In the genomic region with DNA sequence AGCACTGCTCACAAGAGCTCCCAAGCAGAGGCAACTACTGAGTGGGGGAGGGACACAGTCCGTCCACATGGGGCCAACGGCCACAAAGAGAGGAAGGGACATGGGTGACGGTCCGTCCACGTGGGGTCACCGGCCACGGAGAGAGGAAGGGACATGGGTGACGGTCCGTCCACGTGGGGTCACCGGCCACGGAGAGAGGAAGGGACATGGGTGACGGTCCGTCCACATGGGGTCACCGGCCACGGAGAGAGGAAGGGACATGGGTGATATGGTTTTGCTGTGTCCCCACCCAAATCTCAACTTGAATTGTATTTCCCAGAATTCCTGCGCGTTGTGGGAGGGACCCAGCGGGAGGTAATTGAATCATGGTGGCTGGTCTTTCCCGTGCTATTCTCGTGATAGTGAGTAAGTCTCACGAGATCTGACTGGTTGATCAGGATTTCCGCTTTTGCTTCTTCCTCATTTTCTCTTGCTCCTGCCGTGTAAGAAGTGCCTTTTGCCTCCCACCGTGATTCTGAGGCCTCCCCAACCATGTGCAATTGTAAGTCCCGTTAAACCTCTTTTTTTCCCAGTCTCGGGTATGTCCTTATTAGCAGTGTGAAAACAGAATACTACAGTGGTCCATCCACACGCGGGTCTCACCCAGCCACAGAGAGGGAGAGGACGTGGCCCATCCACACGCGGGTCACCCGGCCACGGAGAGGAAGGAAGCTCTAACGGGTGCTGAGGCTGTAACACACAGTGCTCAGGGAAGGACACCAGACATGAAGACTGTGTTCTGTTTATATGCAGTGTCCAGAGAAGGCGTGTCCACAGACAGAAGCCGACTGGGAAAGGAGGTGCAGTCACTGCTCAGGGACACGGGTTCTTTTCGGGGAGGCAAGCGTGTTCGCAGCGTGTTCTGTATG, we compare ENCODE assay signal across 9 cellular contexts. TPM values are rescaled to one million over a fixed set of nuclear protein-coding genes. Genes with fewer than 3 reads are reported as not detected.
DNase-seq lines count a peak whose midpoint lies in the region; ATAC-seq, FAIRE-seq and TF ChIP-seq lines count a peak whose summit lies in the region.
"Had no signal": no experiment of that assay in that cellular context is flagged by ENCODE, and none has a peak within 500 bp of the region (broad histone marks: within the 10 kb centered on the region; RNA-seq: fewer than 3 reads in every experiment).

No MANE protein-coding gene starts in this region.

- FAIRE-seq in HepG2 (lab: Jason Lieb, UNC) = no peak
- FAIRE-seq in kidney (lab: Jason Lieb, UNC) = no peak

- no peak overlapping the region for H3K27ac ChIP-seq in A673 (ENCODE audit: low read depth, low read length, poor library complexity, severe bottlenecking)
- H3K27ac ChIP-seq in HepG2 (ENCODE audit: extremely low read length, insufficient read depth, low read length) = no peak overlapping the region
- no peak overlapping the region for H3K27ac ChIP-seq in kidney (ENCODE audit: low read depth in 2 of 2, low read length in 2 of 2)

- H3K27ac Mint-ChIP-seq in activated B cell treated with CpG ODN at 0.5 μM for 24 hours = peak overlapping the region; percentile 94

- no peaks in the 10 kb centered on the region for H3K27me3 Mint-ChIP-seq in activated B cell treated with CpG ODN at 0.5 μM for 24 hours

- H3K27me3 ChIP-seq in A673 (replicated peaks; ENCODE audit: insufficient read depth, low read depth, low read length, poor library complexity) (no peaks in the 10 kb centered on the region), HAP-1 (ENCODE audit: low read depth) (no peaks in the 10 kb centered on the region), HepG2 (ENCODE audit: control insufficient read depth in 1 of 2, insufficient read depth in 2 of 2, low read length in 2 of 2) (peaks cover 9 to 21% of the 10 kb centered on the region in 2 experiments; a peak in 4 of 5 replicates)

- in situ Hi-C loops in HAP-1 (cut with MboI; ENCODE audit: low sequenced_read_pairs) (no loop called here), HepG2 (cut with HindIII; ENCODE audit: extremely low pct_ligation_motif_present, low pct_unique_long_range_greater_than_20kb) (loop anchor here (5.0 kb wide), 1 partner anchor 87 kb away; no protein-coding TSS in a partner anchor)

- no peaks in the 10 kb centered on the region for H3K36me3 ChIP-seq in A673 (ENCODE audit: insufficient read depth, low read length, poor library complexity, severe bottlenecking)
- no peaks in the 10 kb centered on the region for H3K36me3 ChIP-seq in HAP-1 (replicated peaks)
- no peaks in the 10 kb centered on the region for H3K36me3 ChIP-seq in HepG2 (replicated peaks in 1 of 2; ENCODE audit: control insufficient read depth in 1 of 2, insufficient read depth in 2 of 2, low read length in 2 of 2)
- no peaks in the 10 kb centered on the region for H3K36me3 ChIP-seq in kidney (ENCODE audit: control insufficient read depth in 1 of 2, insufficient read depth in 2 of 2, low read length in 2 of 2)

- H3K4me2 ChIP-seq in HepG2 (ENCODE audit: low read depth, low read length) = no peak overlapping the region

- no peaks in the 10 kb centered on the region for H3K9me3 ChIP-seq in A673 (ENCODE audit: low read depth, low read length, poor library complexity, severe bottlenecking)
- no peaks in the 10 kb centered on the region for H3K9me3 ChIP-seq in HAP-1
- H3K9me3 ChIP-seq in HepG2 (ENCODE audit: low read length) = no peaks in the 10 kb centered on the region
- H3K9me3 ChIP-seq in kidney (ENCODE audit: control insufficient read depth in 1 of 2, low read length in 2 of 2) = no peaks in the 10 kb centered on the region

- TF ChIP-seq POLR2A in HepG2 (IDR thresholded peaks at IDR 0.05; ENCODE audit: insufficient read depth in 1 of 2, low read depth in 2 of 2, low read length in 2 of 2) = no peak

- H3K79me2 ChIP-seq in HepG2 (ENCODE audit: insufficient read depth, low read length) = no peaks in the 10 kb centered on the region

- H3K9me3 Mint-ChIP-seq in activated B cell treated with CpG ODN at 0.5 μM for 24 hours = no peaks in the 10 kb centered on the region

- no peak for TF ChIP-seq EP300 in HepG2 (IDR thresholded peaks at IDR 0.05; ENCODE audit: low read depth in 2 of 2, low read length in 2 of 2)
- no peak for TF ChIP-seq EP300 in HepG2 (CRISPR knock-in tag; IDR thresholded peaks at IDR 0.05; ENCODE audit: borderline replicate concordance)

- peaks cover 24% of the 10 kb centered on the region for H3K4me1 Mint-ChIP-seq in activated B cell treated with CpG ODN at 0.5 μM for 24 hours

- no peak for TF ChIP-seq RAD21 in HepG2 (CRISPR knock-in tag; IDR thresholded peaks at IDR 0.05)

- DNase-seq in A673 (ENCODE audit: low spot score) = peak; percentile 34
- peak in 1 of 2 experiments; percentile 46 for DNase-seq in HAP-1 (ENCODE audit: low spot score in 2 of 2)
- DNase-seq in activated B cell treated with CpG ODN at 0.5 μM for 24 hours = peak; percentile 33
- DNase-seq in HepG2 (ENCODE audit: low spot score) = no peak
- no peak for DNase-seq in NCI-H748 (lab: John Stamatoyannopoulos, UW; ENCODE audit: unreplicated experiment)
- no peak for DNase-seq in kidney
- DNase-seq in NCI-H2171 treated with DMSO at 0.1 percent for 48 hours (lab: John Stamatoyannopoulos, UW) = no peak
- DNase-seq: hippocampal formation had no signal

- TF ChIP-seq CTCF in A673 (conservative IDR thresholded peaks at IDR 0.05; ENCODE audit: low read depth, low read length) (no peak), activated B cell treated with CpG ODN at 0.5 μM for 24 hours (IDR thresholded peaks at IDR 0.05) (no peak), HepG2 (CRISPR knock-in tag; IDR thresholded peaks at IDR 0.05) (no peak), kidney (IDR thresholded peaks at IDR 0.05; ENCODE audit: borderline replicate concordance, extremely low read depth, insufficient read depth) (no peak)

- WGBS in HepG2 (ENCODE audit: low lambda C conversion rate) = 51% methylated on average over 40 of the region's 42 CpGs

- peaks cover 25% of the 10 kb centered on the region for H3K36me3 Mint-ChIP-seq in activated B cell treated with CpG ODN at 0.5 μM for 24 hours (ENCODE audit: low read depth)

- ATAC-seq in activated B cell treated with CpG ODN at 0.5 μM for 24 hours (ENCODE audit: low read depth) (peak; percentile 58), HepG2 (no peak), HG02763 (IDR thresholded peaks at IDR 0.05; ENCODE audit: unreplicated experiment) (no peak)

- H3K9ac ChIP-seq in HepG2 (ENCODE audit: insufficient read depth, low read depth, low read length) (no peak overlapping the region), kidney (ENCODE audit: low read length in 2 of 2) (no peak overlapping the region)

- H3K4me1 ChIP-seq in A673 (ENCODE audit: insufficient read depth, low read length, poor library complexity, severe bottlenecking) (peaks cover 1% of the 10 kb centered on the region), HAP-1 (no peaks in the 10 kb centered on the region), HepG2 (ENCODE audit: insufficient read depth, low read length) (peaks cover 12% of the 10 kb centered on the region; the same call in 1 of the 2 replicates), kidney (ENCODE audit: control insufficient read depth in 1 of 2, insufficient read depth in 1 of 2, low read depth in 1 of 2, low read length in 2 of 2) (peaks cover 0 to 18% of the 10 kb centered on the region in 2 donors)

- CTCF ChIA-PET in A673 (lab: Charles Lee) (no interaction called here), activated B cell treated with CpG ODN at 0.5 μM for 24 hours (lab: Charles Lee) (no interaction called here), HepG2 (lab: Yijun Ruan, JAX; ENCODE audit: low intra/inter-chr PET ratio, low total read pairs) (interaction anchor here (1.7 kb wide), 1 partner anchor 89 kb away, joined by 12 read pairs; no protein-coding TSS in a partner anchor)

- intact Hi-C loops in A673 (cut with micrococcal nuclease; ENCODE audit: unreplicated experiment) (loop anchor here (2.0 kb wide), 1 partner anchor 411 kb away; no protein-coding TSS in a partner anchor), activated B cell treated with CpG ODN at 0.5 μM for 24 hours (cut with micrococcal nuclease) (loop anchor here (2.0 to 5.0 kb wide), 3 partner anchors 57 to 419 kb away; a partner anchor contains a TSS), HepG2 (cut with micrococcal nuclease; ENCODE audit: unreplicated experiment) (loop anchor here (2.0 kb wide), 1 partner anchor 89 kb away; no protein-coding TSS in a partner anchor), kidney (cut with DNase I) (no loop called here)

- peak overlapping the region; percentile 98 for H3K4me3 Mint-ChIP-seq in activated B cell treated with CpG ODN at 0.5 μM for 24 hours

- H3K4me3 ChIP-seq in A673 (ENCODE audit: low read depth, low read length, poor library complexity, severe bottlenecking) (no peak overlapping the region), HAP-1 (peak overlapping the region; percentile 31), HepG2 (replicated peaks in 1 of 3; ENCODE audit: insufficient read depth in 1 of 3, low read depth in 2 of 3, low read length in 3 of 3) (no peak overlapping the region), kidney (ENCODE audit: low read length in 2 of 2) (peak overlapping the region in 1 of 2 donors; percentile 3)

- BruUV-seq in A673 (replicated peaks; lab: Mats Ljungman, UMichigan) (no TSS peak), HepG2 (replicated peaks; lab: Mats Ljungman, UMichigan) (no TSS peak)

- no peaks in the 10 kb centered on the region for H4K20me1 ChIP-seq in HepG2 (ENCODE audit: insufficient read depth, low read length)

- POLR2A ChIA-PET in A673 (lab: Charles Lee; ENCODE audit: low non-redundant PET) (no interaction called here), activated B cell treated with CpG ODN at 0.5 μM for 24 hours (lab: Charles Lee) (interaction anchor here (0.7 to 1.2 kb wide), 2 partner anchors 91 to 295 kb away, joined by 3 read pairs; no protein-coding TSS in a partner anchor), HepG2 (lab: Yijun Ruan, JAX) (no interaction called here)

- no peak overlapping the region for H2AFZ ChIP-seq in HepG2 (ENCODE audit: low read length)

RNA-seq across cellular contexts. Expression of a gene that starts 48.5 kb away (rescaled TPM):
- total RNA-seq in A673 (2021) (0.67 and 0.79 TPM in 2 replicates), activated B cell treated with CpG ODN at 0.5 μM for 24 hours (1.3 and 1.4 TPM in 2 replicates), HepG2 (2016; rRNA removed; fragmentation: Illumina TruSeq; extraction: Trizol) (0.09 and 0.11 TPM in 2 replicates), kidney (83.5 TPM)
- total RNA-seq in HepG2 (2016; cell fraction: cytosol; rRNA removed; fragmentation: Illumina TruSeq; extraction: Trizol; ENCODE audit: low read depth) = 0.09 TPM in 1 of 2 replicates, not detected in the other
- 0.09 TPM in 1 of 2 replicates, not detected in the other for total RNA-seq in HepG2 (2016; cell fraction: insoluble cytoplasmic fraction; rRNA removed; fragmentation: Illumina TruSeq; extraction: Trizol)
- 0.19 and 0.21 TPM in 2 replicates for total RNA-seq in HepG2 (2016; cell fraction: membrane; rRNA removed; fragmentation: Illumina TruSeq; extraction: Trizol)
- total RNA-seq in HepG2 (2016; cell fraction: nucleus; rRNA removed; fragmentation: Illumina TruSeq; extraction: Trizol) = 0.28 TPM in 1 of 2 replicates, not detected in the other
- polyA plus RNA-seq in HepG2 (2011; rRNA removed) (0.21 and 0.24 TPM in 2 replicates), kidney (ENCODE audit: insufficient read depth, low read depth, low replicate concordance) (135 TPM)
- 0.14 and 0.34 TPM in 2 replicates for polyA plus RNA-seq in HepG2 (2011; cell fraction: cytosol; rRNA removed)
- polyA plus RNA-seq in HepG2 (2011; cell fraction: nucleus; rRNA removed) = 0.57 and 0.93 TPM in 2 replicates
- polyA plus RNA-seq in HepG2 (2012) = 0.13 and 0.23 TPM in 2 replicates
- polyA plus RNA-seq in HepG2 (2016; cell fraction: cytosol; fragmentation: Illumina TruSeq; extraction: Trizol; ENCODE audit: low read depth) = 0.05 and 0.14 TPM in 2 replicates
- 0.09 and 0.13 TPM in 2 replicates for polyA plus RNA-seq in HepG2 (2016; cell fraction: insoluble cytoplasmic fraction; fragmentation: Illumina TruSeq; extraction: Trizol; ENCODE audit: low read depth)
- polyA plus RNA-seq in HepG2 (2016; cell fraction: membrane; fragmentation: Illumina TruSeq; extraction: Trizol; ENCODE audit: low read depth) = 0.15 and 0.21 TPM in 2 replicates
- polyA plus RNA-seq in HepG2 (2016; cell fraction: nucleus; fragmentation: Illumina TruSeq; extraction: Trizol; ENCODE audit: insufficient read depth, low read depth) = 0.52 and 0.59 TPM in 2 replicates
- polyA minus RNA-seq in HepG2 (2011; rRNA and poly(A)+ RNA removed; ENCODE audit: low replicate concordance) = 0.16 and 5.7 TPM in 2 replicates
- not detected in 2 replicates for polyA minus RNA-seq in HepG2 (2011; cell fraction: cytosol; rRNA and poly(A)+ RNA removed)
- polyA minus RNA-seq in HepG2 (2011; cell fraction: nucleus; rRNA and poly(A)+ RNA removed) = 0.13 TPM in 1 of 2 replicates, not detected in the other

RNA-seq across cellular contexts. Expression of a gene that starts 56.4 kb away (rescaled TPM):
- total RNA-seq in A673 (2021) (0.06 and 0.15 TPM in 2 replicates), activated B cell treated with CpG ODN at 0.5 μM for 24 hours (5.2 and 6.2 TPM in 2 replicates), HepG2 (2016; rRNA removed; fragmentation: Illumina TruSeq; extraction: Trizol) (0.03 TPM in 1 of 2 replicates, not detected in the other), kidney (29.3 TPM)
- not detected in 2 replicates for total RNA-seq in HepG2 (2016; cell fraction: cytosol; rRNA removed; fragmentation: Illumina TruSeq; extraction: Trizol; ENCODE audit: low read depth)
- not detected in 2 replicates for total RNA-seq in HepG2 (2016; cell fraction: insoluble cytoplasmic fraction; rRNA removed; fragmentation: Illumina TruSeq; extraction: Trizol)
- total RNA-seq in HepG2 (2016; cell fraction: membrane; rRNA removed; fragmentation: Illumina TruSeq; extraction: Trizol) = not detected in 2 replicates
- not detected in 2 replicates for total RNA-seq in HepG2 (2016; cell fraction: nucleus; rRNA removed; fragmentation: Illumina TruSeq; extraction: Trizol)
- polyA plus RNA-seq in HepG2 (2011; rRNA removed) (0.01 TPM in 1 of 2 replicates, not detected in the other), kidney (ENCODE audit: insufficient read depth, low read depth, low replicate concordance) (11.9 TPM)
- 0.01 and 0.12 TPM in 2 replicates for polyA plus RNA-seq in HepG2 (2011; cell fraction: cytosol; rRNA removed)
- polyA plus RNA-seq in HepG2 (2011; cell fraction: nucleus; rRNA removed) = 0.02 and 0.03 TPM in 2 replicates
- 0.11 TPM in 1 of 2 replicates, not detected in the other for polyA plus RNA-seq in HepG2 (2012)
- polyA plus RNA-seq in HepG2 (2016; cell fraction: cytosol; fragmentation: Illumina TruSeq; extraction: Trizol; ENCODE audit: low read depth) = not detected in 2 replicates
- not detected in 2 replicates for polyA plus RNA-seq in HepG2 (2016; cell fraction: insoluble cytoplasmic fraction; fragmentation: Illumina TruSeq; extraction: Trizol; ENCODE audit: low read depth)
- not detected in 2 replicates for polyA plus RNA-seq in HepG2 (2016; cell fraction: membrane; fragmentation: Illumina TruSeq; extraction: Trizol; ENCODE audit: low read depth)
- not detected in 2 replicates for polyA plus RNA-seq in HepG2 (2016; cell fraction: nucleus; fragmentation: Illumina TruSeq; extraction: Trizol; ENCODE audit: insufficient read depth, low read depth)
- not detected in 2 replicates for polyA minus RNA-seq in HepG2 (2011; rRNA and poly(A)+ RNA removed; ENCODE audit: low replicate concordance)
- polyA minus RNA-seq in HepG2 (2011; cell fraction: cytosol; rRNA and poly(A)+ RNA removed) = not detected in 2 replicates
- polyA minus RNA-seq in HepG2 (2011; cell fraction: nucleus; rRNA and poly(A)+ RNA removed) = 0.12 and 0.13 TPM in 2 replicates

Comparison
In these comparisons a context has a peak if more than half of its experiments do, and no peak if none do; other contexts are left out.
1. DNase-seq: peak in A673 (single experiment) and activated B cell treated with CpG ODN at 0.5 μM for 24 hours (single experiment); none in HepG2 (single experiment), NCI-H748 (single experiment), kidney (single experiment) and NCI-H2171 treated with DMSO at 0.1 percent for 48 hours (single experiment).
2. RNA of a gene that starts 48.5 kb away (total RNA-seq): 83.5 TPM in kidney (single experiment); 1.3 to 1.4 TPM in activated B cell treated with CpG ODN at 0.5 μM for 24 hours, 0.67 to 0.79 TPM in A673 and 0.09 to 0.28 TPM in HepG2; every median in the first group is over 10 times any median in the second.